Comparison of ENCODE assay signal across 11 cellular contexts in the genomic region with DNA sequence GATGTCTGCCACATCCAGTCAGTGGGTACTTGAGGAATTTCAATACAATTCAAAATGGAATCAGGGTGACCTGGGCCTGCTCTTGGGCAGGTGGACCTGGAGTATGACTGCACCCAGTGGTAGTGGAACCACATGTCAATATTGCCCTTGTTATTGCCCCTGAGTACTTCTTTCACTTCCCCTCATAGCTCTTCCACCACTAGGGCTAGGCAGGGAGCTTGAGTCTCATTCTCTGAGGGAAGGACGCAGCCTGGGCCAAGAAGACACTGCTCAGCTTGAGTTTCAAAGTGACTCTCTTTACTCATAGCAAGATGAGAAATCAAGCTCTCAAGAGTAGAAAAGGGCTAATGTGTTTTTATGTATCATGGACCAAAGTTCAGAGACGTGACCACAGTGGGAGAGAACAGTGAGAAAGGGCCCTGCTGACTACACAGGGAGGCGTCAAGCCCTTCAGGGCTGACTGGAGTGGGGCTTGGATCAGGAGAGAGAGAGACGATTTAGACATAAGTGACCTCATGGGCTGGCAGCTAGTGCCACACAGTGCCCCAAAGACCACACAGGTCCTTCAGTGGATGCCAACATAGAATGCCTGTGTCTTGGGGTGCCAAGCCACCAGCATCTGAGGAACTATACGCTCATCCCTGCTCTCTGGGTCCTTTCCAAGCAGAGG. TPM values are rescaled to one million over a fixed set of nuclear protein-coding genes. Genes with fewer than 3 reads are reported as not detected.
DNase-seq lines count a peak whose midpoint lies in the region; ATAC-seq and TF ChIP-seq lines count a peak whose summit lies in the region.
"Had no signal": no experiment of that assay in that cellular context is flagged by ENCODE, and none has a peak within 500 bp of the region (broad histone marks: within the 10 kb centered on the region; RNA-seq: fewer than 3 reads in every experiment).

No MANE protein-coding gene starts in this region.

- no peak overlapping the region for H3K4me3 ChIP-seq in esophagus squamous epithelium

- TF ChIP-seq POLR2A in esophagus squamous epithelium (IDR thresholded peaks at IDR 0.05), result no peak

- TF ChIP-seq CTCF in esophagus squamous epithelium (IDR thresholded peaks at IDR 0.05), result no peak

- CTCF ChIA-PET in activated CD4-positive, alpha-beta memory T cell treated with anti-CD3 and anti-CD28 coated beads for 36 hours (lab: Charles Lee), result interaction anchor here (0.9 to 12.1 kb wide), 4 partner anchors 14 to 120 kb away, joined by 3 to 578 read pairs (median 4); no protein-coding TSS in a partner anchor

- H3K4me1 Mint-ChIP-seq in dendritic cell treated with granulocyte-macrophage colony-stimulating factor and Interleukin-4, amounts not matched to agents 40 ng/mL and 50 ng/mL, for 4 days (ENCODE audit: low read depth), result peaks cover 47% of the 10 kb centered on the region
- no peaks in the 10 kb centered on the region for H3K4me1 Mint-ChIP-seq in activated CD4-positive, alpha-beta memory T cell treated with anti-CD3 and anti-CD28 coated beads for 36 hours (ENCODE audit: low read depth)
- H3K4me1 Mint-ChIP-seq: central memory CD8-positive, alpha-beta T cell had no signal

- no peak overlapping the region for H3K27ac ChIP-seq in esophagus squamous epithelium

- intact Hi-C loops in dendritic cell treated with granulocyte-macrophage colony-stimulating factor and Interleukin-4, amounts not matched to agents 40 ng/mL and 50 ng/mL, for 4 days (cut with micrococcal nuclease), result loop anchor here (2.0 kb wide), 1 partner anchor 60 kb away; a partner anchor contains a TSS
- intact Hi-C loops in activated CD4-positive, alpha-beta memory T cell treated with anti-CD3 and anti-CD28 coated beads for 36 hours (cut with micrococcal nuclease), result no loop called here
- intact Hi-C loops in esophagus squamous epithelium (cut with DNase I), result no loop called here

- POLR2A ChIA-PET in activated CD4-positive, alpha-beta memory T cell treated with anti-CD3 and anti-CD28 coated beads for 36 hours (lab: Charles Lee), result no interaction called here

- WGBS in esophagus squamous epithelium, 2 donors, result 60 to 77% methylated on average over 5 of the region's 5 CpGs

- H3K27me3 Mint-ChIP-seq in dendritic cell treated with granulocyte-macrophage colony-stimulating factor and Interleukin-4, amounts not matched to agents 40 ng/mL and 50 ng/mL, for 4 days, result peaks cover 17% of the 10 kb centered on the region
- H3K27me3 Mint-ChIP-seq in activated CD4-positive, alpha-beta memory T cell treated with anti-CD3 and anti-CD28 coated beads for 36 hours, result no peaks in the 10 kb centered on the region
- H3K27me3 Mint-ChIP-seq: central memory CD8-positive, alpha-beta T cell had no signal

- peak overlapping the region; percentile 0 for H3K4me3 Mint-ChIP-seq in dendritic cell treated with granulocyte-macrophage colony-stimulating factor and Interleukin-4, amounts not matched to agents 40 ng/mL and 50 ng/mL, for 4 days
- no peak overlapping the region for H3K4me3 Mint-ChIP-seq in activated CD4-positive, alpha-beta memory T cell treated with anti-CD3 and anti-CD28 coated beads for 36 hours
- H3K4me3 Mint-ChIP-seq: central memory CD8-positive, alpha-beta T cell had no signal

- H3K9me3 ChIP-seq in esophagus squamous epithelium, result no peaks in the 10 kb centered on the region

- H3K9me3 Mint-ChIP-seq in dendritic cell treated with granulocyte-macrophage colony-stimulating factor and Interleukin-4, amounts not matched to agents 40 ng/mL and 50 ng/mL, for 4 days, result no peaks in the 10 kb centered on the region
- H3K9me3 Mint-ChIP-seq in activated CD4-positive, alpha-beta memory T cell treated with anti-CD3 and anti-CD28 coated beads for 36 hours, result peaks cover 2% of the 10 kb centered on the region
- H3K9me3 Mint-ChIP-seq: central memory CD8-positive, alpha-beta T cell had no signal

- peak overlapping the region; percentile 61 for H3K27ac Mint-ChIP-seq in dendritic cell treated with granulocyte-macrophage colony-stimulating factor and Interleukin-4, amounts not matched to agents 40 ng/mL and 50 ng/mL, for 4 days
- H3K27ac Mint-ChIP-seq in activated CD4-positive, alpha-beta memory T cell treated with anti-CD3 and anti-CD28 coated beads for 36 hours, result no peak overlapping the region

- H3K4me1 ChIP-seq in esophagus squamous epithelium, result no peaks in the 10 kb centered on the region

- H3K36me3 ChIP-seq in esophagus squamous epithelium, result no peaks in the 10 kb centered on the region

- DNase-seq in activated CD4-positive, alpha-beta memory T cell treated with anti-CD3 and anti-CD28 coated beads for 36 hours, result no peak
- DNase-seq in esophagus squamous epithelium (lab: John Stamatoyannopoulos, UW) (no peak), epidermal melanocyte (ENCODE audit: insufficient read length, low spot score) (no peak)
- no peak for DNase-seq in activated naive CD4-positive, alpha-beta T cell (lab: John Stamatoyannopoulos, UW)
- DNase-seq: retina had no signal

- H3K27me3 ChIP-seq in esophagus squamous epithelium, result no peaks in the 10 kb centered on the region

- H3K36me3 Mint-ChIP-seq in dendritic cell treated with granulocyte-macrophage colony-stimulating factor and Interleukin-4, amounts not matched to agents 40 ng/mL and 50 ng/mL, for 4 days (ENCODE audit: low read depth), result no peaks in the 10 kb centered on the region
- H3K36me3 Mint-ChIP-seq in activated CD4-positive, alpha-beta memory T cell treated with anti-CD3 and anti-CD28 coated beads for 36 hours, result no peaks in the 10 kb centered on the region

- ATAC-seq in GM18499 (IDR thresholded peaks at IDR 0.05; ENCODE audit: insufficient read depth, unreplicated experiment), result peak; percentile 37
- peak; percentile 73 for ATAC-seq in GM21367 (IDR thresholded peaks at IDR 0.05; ENCODE audit: unreplicated experiment)
- peak; percentile 59 for ATAC-seq in HG03159 (IDR thresholded peaks at IDR 0.05; ENCODE audit: unreplicated experiment)
- ATAC-seq: Panc1 had no signal

RNA-seq across cellular contexts. Expression of a gene that starts 12.8 kb away (rescaled TPM):
- 1,000 to 10,000 TPM; 1,763 to 1,778 TPM for total RNA-seq in activated CD4-positive, alpha-beta memory T cell treated with anti-CD3 and anti-CD28 coated beads for 36 hours
- 1,000 to 10,000 TPM in 2 of 4 donors, 100 to 1,000 TPM in 2; 670 to 1,121 (median 903) TPM for total RNA-seq in esophagus squamous epithelium

RNA-seq across cellular contexts. Expression of a gene that starts 60.0 kb away (rescaled TPM):
- 10 to 100 TPM; 29.5 to 31.1 TPM for total RNA-seq in activated CD4-positive, alpha-beta memory T cell treated with anti-CD3 and anti-CD28 coated beads for 36 hours
- total RNA-seq in esophagus squamous epithelium, result 10 to 100 TPM; 13.5 to 24.0 (median 16.1) TPM
